ENCODE assay signal across 12 cellular contexts in the genomic region with DNA sequence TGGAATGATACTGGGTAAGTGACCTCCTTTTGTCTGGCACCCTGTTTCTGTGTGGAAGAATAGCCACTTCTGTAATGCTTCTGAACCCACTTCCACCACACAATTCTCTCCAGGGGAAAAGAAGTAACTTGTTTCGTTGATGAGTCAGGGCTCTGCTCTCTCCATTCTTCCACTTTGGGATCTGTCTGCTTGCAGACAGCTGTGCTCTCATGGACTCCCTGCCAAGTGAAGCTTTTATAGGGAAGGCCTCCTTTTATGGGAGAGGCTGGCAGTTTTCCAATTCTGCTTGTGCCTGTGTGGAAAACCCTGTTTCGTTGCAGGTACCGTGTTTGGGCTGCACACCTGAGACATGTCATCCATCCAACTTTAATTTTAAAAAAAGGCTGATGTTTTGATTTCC.
DNase-seq lines count a peak whose midpoint lies in the region; ATAC-seq, FAIRE-seq and TF ChIP-seq lines count a peak whose summit lies in the region.
"Had no signal": no experiment of that assay in that cellular context is flagged by ENCODE, and none has a peak within 500 bp of the region (broad histone marks: within the 10 kb centered on the region; RNA-seq: fewer than 3 reads in every experiment).

No MANE protein-coding gene starts in this region.

- H3K4me3 ChIP-seq in PC-3 (ENCODE audit: low read length) (no peak overlapping the region), fibroblast of pulmonary artery (replicated peaks; ENCODE audit: low read depth, low read length) (no peak overlapping the region), dorsolateral prefrontal cortex (no peak overlapping the region), kidney (ENCODE audit: low read length in 2 of 2) (no peak overlapping the region)
- H3K4me3 ChIP-seq: gastroesophageal sphincter had no signal

- peaks cover 11% of the 10 kb centered on the region for H3F3A ChIP-seq in PC-3 (ENCODE audit: low read length, unreplicated experiment)

- FAIRE-seq in kidney (lab: Jason Lieb, UNC) = no peak

- peak; percentile 42 for ATAC-seq in PC-3
- ATAC-seq: gastroesophageal sphincter had no signal

- H3K9me3 ChIP-seq in PC-3 (ENCODE audit: low read length) = no peaks in the 10 kb centered on the region
- H3K9me3 ChIP-seq in kidney (ENCODE audit: control insufficient read depth in 1 of 2, low read length in 2 of 2) = no peaks in the 10 kb centered on the region
- H3K9me3 ChIP-seq: gastroesophageal sphincter had no signal

- intact Hi-C loops in PC-3 (cut with micrococcal nuclease) (loop anchor here (5.0 kb wide), 1 partner anchor 46 kb away; no protein-coding TSS in a partner anchor), dorsolateral prefrontal cortex (cut with DNase I) (no loop called here), kidney (cut with DNase I) (no loop called here)

- H3K9me2 ChIP-seq in PC-3 (replicated peaks; ENCODE audit: low read length) = no peaks in the 10 kb centered on the region

- H3K4me1 ChIP-seq in PC-3 (ENCODE audit: insufficient read depth, low read length) = peaks cover 28% of the 10 kb centered on the region
- no peaks in the 10 kb centered on the region for H3K4me1 ChIP-seq in kidney (ENCODE audit: control insufficient read depth in 1 of 2, insufficient read depth in 1 of 2, low read depth in 1 of 2, low read length in 2 of 2)

- no peaks in the 10 kb centered on the region for H3K36me3 ChIP-seq in PC-3 (ENCODE audit: low read depth, low read length)
- no peaks in the 10 kb centered on the region for H3K36me3 ChIP-seq in kidney (ENCODE audit: control insufficient read depth in 1 of 2, insufficient read depth in 2 of 2, low read length in 2 of 2)
- H3K36me3 ChIP-seq: gastroesophageal sphincter had no signal

- POLR2A ChIA-PET in PC-3 (lab: Charles Lee; ENCODE audit: unreplicated experiment) = interaction anchor here (0.6 kb wide), 1 partner anchor 1816 kb away, joined by 4 read pairs; no protein-coding TSS in a partner anchor

- no TSS peak for BruUV-seq in PC-3 (replicated peaks; lab: Mats Ljungman, UMichigan)

- H3K27me3 ChIP-seq in PC-3 (ENCODE audit: low read length) (no peaks in the 10 kb centered on the region), dorsolateral prefrontal cortex (no peaks in the 10 kb centered on the region)
- H3K27me3 ChIP-seq: gastroesophageal sphincter had no signal

- H4K20me1 ChIP-seq in PC-3 (ENCODE audit: low read length) = no peaks in the 10 kb centered on the region

- H3K9ac ChIP-seq in PC-3 (ENCODE audit: low read length) (no peak overlapping the region), kidney (ENCODE audit: low read length in 2 of 2) (no peak overlapping the region)

- no peak overlapping the region for H2AFZ ChIP-seq in PC-3 (ENCODE audit: low read length)

- H3K4me2 ChIP-seq in PC-3 (ENCODE audit: low read length) = peak overlapping the region; percentile 31; the same call in 1 of the 2 replicates

- DNase-seq in AG08396 (ENCODE audit: low spot score) (peak; percentile 27), HT-29 (ENCODE audit: low spot score) (peak; percentile 49), PC-3 (peak; percentile 90), fibroblast of pulmonary artery (ENCODE audit: low read depth) (peak; percentile 85), dorsolateral prefrontal cortex (no peak), kidney (no peak), mesenteric fat pad (ENCODE audit: low spot score) (no peak), NCI-H1048 (lab: John Stamatoyannopoulos, UW) (no peak)
- DNase-seq: CD4-positive, CD25-positive, alpha-beta regulatory T cell; Karpas-422; naive B cell had no signal

- no peaks in the 10 kb centered on the region for H3K79me2 ChIP-seq in PC-3 (ENCODE audit: low read length)

- TF ChIP-seq CTCF in PC-3 (conservative IDR thresholded peaks at IDR 0.05; ENCODE audit: low read depth, low read length) (no peak), fibroblast of pulmonary artery (IDR thresholded peaks at IDR 0.05; ENCODE audit: low read length, missing control alignments) (no peak), dorsolateral prefrontal cortex (IDR thresholded peaks at IDR 0.05 in 54 of 56, conservative IDR thresholded peaks at IDR 0.05 in 2 of 56; ENCODE audit: low read depth in 1 of 56, partially characterized antibody in 56 of 56) (no peak), kidney (IDR thresholded peaks at IDR 0.05; ENCODE audit: borderline replicate concordance, extremely low read depth, insufficient read depth) (no peak)

- H3K27ac ChIP-seq in PC-3 (ENCODE audit: low read length) (peak overlapping the region; percentile 64), dorsolateral prefrontal cortex (no peak overlapping the region), kidney (ENCODE audit: low read depth in 2 of 2, low read length in 2 of 2) (no peak overlapping the region)
- H3K27ac ChIP-seq: gastroesophageal sphincter had no signal

- CTCF ChIA-PET in PC-3 (lab: Charles Lee) = no interaction called here

Comparison
In these comparisons a context has a peak if more than half of its experiments do, and no peak if none do; other contexts are left out.
1. DNase-seq: peak in AG08396 (single experiment), HT-29 (single experiment), PC-3 (single experiment) and fibroblast of pulmonary artery (single experiment); none in dorsolateral prefrontal cortex (0 of 10), kidney (single experiment), mesenteric fat pad (single experiment) and NCI-H1048 (single experiment).